ENCODE assay signal across 25 cellular contexts in the genomic region with DNA sequence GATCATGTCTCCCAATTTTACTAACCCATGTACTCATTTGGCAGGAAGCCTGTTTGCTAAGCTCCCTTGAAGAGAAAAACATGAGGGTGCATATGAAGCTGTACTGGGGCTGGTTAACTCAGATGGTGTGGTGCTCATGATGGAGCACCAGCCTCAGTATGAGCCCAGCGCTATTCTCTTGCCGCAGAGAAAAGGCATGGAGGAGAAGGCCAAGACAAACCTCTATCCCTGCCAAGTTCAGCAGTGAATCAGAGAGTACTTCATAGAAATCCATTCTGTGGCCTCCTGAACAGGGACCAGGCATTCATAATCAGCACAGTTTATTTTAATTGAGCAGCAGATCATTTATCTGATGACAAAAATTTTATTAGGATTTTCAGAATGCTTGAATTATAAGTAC.
DNase-seq lines count a peak whose midpoint lies in the region; ATAC-seq lines count a peak whose summit lies in the region.
"Had no signal": no experiment of that assay in that cellular context is flagged by ENCODE, and none has a peak within 500 bp of the region (broad histone marks: within the 10 kb centered on the region; RNA-seq: fewer than 3 reads in every experiment).

No MANE protein-coding gene starts in this region.

- no peaks in the 10 kb centered on the region for H3K9me3 ChIP-seq in MG63
- H3K9me3 ChIP-seq in aorta (ENCODE audit: control insufficient read depth, low read length), result no peaks in the 10 kb centered on the region
- H3K9me3 ChIP-seq: A549, Caco-2 had no signal

- WGBS in aorta, 2 donors, result 4 to 14% methylated on average over 2 of the region's 2 CpGs

- no peaks in the 10 kb centered on the region for H3K36me3 ChIP-seq in MG63
- H3K36me3 ChIP-seq in aorta (ENCODE audit: control insufficient read depth in 1 of 2, insufficient read depth in 2 of 2, low read length in 1 of 2), result no peaks in the 10 kb centered on the region

- H3K4me3 ChIP-seq in MG63, result no peak overlapping the region
- H3K4me3 ChIP-seq in aorta (ENCODE audit: low read length in 2 of 2), result no peak overlapping the region
- H3K4me3 ChIP-seq: A549, GM12878 had no signal

- no peaks in the 10 kb centered on the region for H3K4me1 ChIP-seq in aorta (ENCODE audit: control insufficient read depth in 1 of 2, insufficient read depth in 2 of 2, low read length in 2 of 2)
- H3K4me1 ChIP-seq: A549, Caco-2 had no signal

- DNase-seq in MG63 (peak; percentile 15), astrocyte of the hippocampus (ENCODE audit: low read depth, low spot score) (peak; percentile 90), midbrain (lab: John Stamatoyannopoulos, UW) (peak; percentile 15), aorta (no peak), NOMO-1 treated with dmso at 0.1 percent for 144 hours (lab: John Stamatoyannopoulos, UW; ENCODE audit: unreplicated experiment) (no peak)
- DNase-seq: Caco-2; CD8-positive, alpha-beta T cell; GDM1; NCI-H1048; NCI-H1417 treated with DMSO at 0.1 percent for 48 hours; NCI-H1694 treated with DMSO at 0.1 percent for 48 hours; NCI-H2081; NCI-H2171; NCI-H345; NCI-H524 treated with DMSO at 0.1 percent for 48 hours; NCI-H774; Right ventricle myocardium superior; RPMI8226 had no signal

- no peak overlapping the region for H3K27ac ChIP-seq in aorta (ENCODE audit: low read depth in 1 of 2, low read length in 2 of 2)
- H3K27ac ChIP-seq: A549, C4-2B, HL-60, KMS-11 had no signal

- ATAC-seq in aorta (ENCODE audit: low FRiP score) (peak; percentile 80), GM18502 (IDR thresholded peaks at IDR 0.05; ENCODE audit: poor library complexity, unreplicated experiment) (no peak), GM19324 (IDR thresholded peaks at IDR 0.05; ENCODE audit: low FRiP score, unreplicated experiment) (no peak)
- ATAC-seq: A549; CD8-positive, alpha-beta T cell; GM12878 had no signal

- intact Hi-C loops in aorta (cut with DNase I), result no loop called here

- no peaks in the 10 kb centered on the region for H3K27me3 ChIP-seq in MG63
- no peaks in the 10 kb centered on the region for H3K27me3 ChIP-seq in aorta (ENCODE audit: control insufficient read depth in 1 of 2, insufficient read depth in 2 of 2, low read length in 1 of 2)

Comparison
In these comparisons a context has a peak if more than half of its experiments do, and no peak if none do; other contexts are left out.
1. DNase-seq: peak in MG63 (single experiment), astrocyte of the hippocampus (single experiment) and midbrain (single experiment); none in aorta (0 of 2) and NOMO-1 treated with dmso at 0.1 percent for 144 hours (single experiment).